13 cellular contexts compared by ENCODE assay signal in the genomic region with DNA sequence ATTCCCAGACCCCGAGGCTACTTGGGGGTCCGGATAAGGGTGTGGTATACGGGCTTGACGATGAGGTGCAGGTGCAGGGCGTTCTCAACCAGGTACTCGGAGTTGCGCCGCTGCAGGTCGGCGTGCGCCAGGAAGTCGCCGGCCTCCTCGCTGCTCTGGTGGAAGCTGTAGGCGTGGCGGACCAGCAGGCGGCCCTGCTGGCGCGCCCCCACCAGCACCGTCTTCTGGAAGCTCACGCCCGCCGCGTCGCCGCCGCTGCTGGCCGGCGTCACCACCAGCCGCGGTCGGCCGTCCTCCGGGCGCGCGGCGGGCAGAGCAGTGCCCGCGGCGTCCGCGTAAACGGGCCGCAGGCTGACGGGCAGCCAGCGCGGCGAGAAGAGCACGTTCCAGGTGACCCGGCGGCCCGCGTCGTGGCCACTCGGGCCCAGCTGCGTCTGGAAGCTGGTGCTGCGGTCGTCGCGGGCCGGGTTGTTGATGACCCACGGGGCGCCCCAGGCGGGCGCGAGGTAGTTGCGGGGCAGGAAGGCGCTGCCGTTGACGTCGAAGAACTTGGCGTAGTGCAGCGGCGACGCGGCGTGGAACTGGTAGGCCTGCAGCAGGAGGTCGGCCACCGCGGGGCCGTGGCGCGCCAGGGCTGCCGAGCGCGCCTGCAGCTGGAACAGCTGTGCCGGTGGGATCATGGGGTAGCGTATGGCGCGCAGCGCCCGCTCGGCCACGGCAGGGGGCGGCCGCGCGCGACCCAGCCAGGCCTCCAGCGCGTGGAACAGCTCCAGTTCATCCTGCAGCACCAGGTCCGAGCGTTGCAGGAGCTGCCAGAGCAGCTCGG. TPM values are rescaled to one million over a fixed set of nuclear protein-coding genes. Genes with fewer than 3 reads are reported as not detected.
DNase-seq lines count a peak whose midpoint lies in the region; ATAC-seq and TF ChIP-seq lines count a peak whose summit lies in the region.
"Had no signal": no experiment of that assay in that cellular context is flagged by ENCODE, and none has a peak within 500 bp of the region (broad histone marks: within the 10 kb centered on the region; RNA-seq: fewer than 3 reads in every experiment).

No MANE protein-coding gene starts in this region.

- H3K27ac ChIP-seq in ascending aorta (no peak overlapping the region), thoracic aorta (no peak overlapping the region)

- H3K9me3 ChIP-seq in ascending aorta, result no peaks in the 10 kb centered on the region
- no peaks in the 10 kb centered on the region for H3K9me3 ChIP-seq in thoracic aorta

- H3K27ac Mint-ChIP-seq in activated naive CD4-positive, alpha-beta T cell treated with anti-CD3 and anti-CD28 coated beads, Interleukin-2, amount 50 U/mL, for 24 hours, result no peak overlapping the region
- H3K27ac Mint-ChIP-seq in activated naive CD4-positive, alpha-beta T cell treated with anti-CD3 and anti-CD28 coated beads for 36 hours, result no peak overlapping the region

- H3K4me1 ChIP-seq in ascending aorta, result peaks cover 0 to 5% of the 10 kb centered on the region in 2 donors
- no peaks in the 10 kb centered on the region for H3K4me1 ChIP-seq in thoracic aorta (ENCODE audit: control insufficient read depth in 1 of 2, low read depth in 2 of 2)

- peaks cover 7% of the 10 kb centered on the region for H3K4me1 Mint-ChIP-seq in activated naive CD4-positive, alpha-beta T cell treated with anti-CD3 and anti-CD28 coated beads, Interleukin-2, amount 50 U/mL, for 24 hours
- peaks cover 6% of the 10 kb centered on the region for H3K4me1 Mint-ChIP-seq in activated naive CD4-positive, alpha-beta T cell treated with anti-CD3 and anti-CD28 coated beads for 36 hours (ENCODE audit: low read depth)

- H3K36me3 Mint-ChIP-seq in activated naive CD4-positive, alpha-beta T cell treated with anti-CD3 and anti-CD28 coated beads, Interleukin-2, amount 50 U/mL, for 24 hours, result no peaks in the 10 kb centered on the region
- H3K36me3 Mint-ChIP-seq in activated naive CD4-positive, alpha-beta T cell treated with anti-CD3 and anti-CD28 coated beads for 36 hours (ENCODE audit: low read depth), result no peaks in the 10 kb centered on the region
- H3K36me3 Mint-ChIP-seq: naive B cell had no signal

- peak overlapping the region; percentile 42 for H3K4me3 Mint-ChIP-seq in activated naive CD4-positive, alpha-beta T cell treated with anti-CD3 and anti-CD28 coated beads, Interleukin-2, amount 50 U/mL, for 24 hours
- H3K4me3 Mint-ChIP-seq in activated naive CD4-positive, alpha-beta T cell treated with anti-CD3 and anti-CD28 coated beads for 36 hours, result no peak overlapping the region

- CTCF ChIA-PET in activated naive CD4-positive, alpha-beta T cell treated with anti-CD3 and anti-CD28 coated beads for 36 hours (lab: Charles Lee), result interaction anchor here (0.8 to 2.6 kb wide), 5 partner anchors 11 to 210 kb away, joined by 3 to 14 read pairs (median 3); a partner anchor contains a TSS

- H3K27me3 Mint-ChIP-seq in activated naive CD4-positive, alpha-beta T cell treated with anti-CD3 and anti-CD28 coated beads, Interleukin-2, amount 50 U/mL, for 24 hours, result peaks cover 32% of the 10 kb centered on the region
- peaks cover 50% of the 10 kb centered on the region for H3K27me3 Mint-ChIP-seq in activated naive CD4-positive, alpha-beta T cell treated with anti-CD3 and anti-CD28 coated beads for 36 hours (ENCODE audit: low read depth)

- H3K36me3 ChIP-seq in ascending aorta (no peaks in the 10 kb centered on the region), thoracic aorta (no peaks in the 10 kb centered on the region)

- DNase-seq in activated naive CD4-positive, alpha-beta T cell treated with anti-CD3 and anti-CD28 coated beads for 36 hours, result no peak
- DNase-seq in ascending aorta (ENCODE audit: low spot score in 2 of 2), result no peak
- peak; percentile 82 for DNase-seq in iPS-NIHi11 (ENCODE audit: low spot score)
- no peak for DNase-seq in thoracic aorta (ENCODE audit: low spot score)
- no peak for DNase-seq in NCI-H2081 (lab: John Stamatoyannopoulos, UW)
- no peak for DNase-seq in ecto neural progenitor cell (ENCODE audit: low spot score)
- no peak for DNase-seq in NCI-H82 treated with DMSO at 0.1 percent for 48 hours (lab: John Stamatoyannopoulos, UW; ENCODE audit: unreplicated experiment)
- DNase-seq: activated CD4-positive, CD25-positive, alpha-beta regulatory T cell; aorta; MV-4-11; naive B cell had no signal

- peaks cover 16% of the 10 kb centered on the region for H3K27me3 ChIP-seq in ascending aorta
- H3K27me3 ChIP-seq in thoracic aorta (replicated peaks; ENCODE audit: insufficient read depth), result peaks cover 19% of the 10 kb centered on the region

- H3K9me3 Mint-ChIP-seq in activated naive CD4-positive, alpha-beta T cell treated with anti-CD3 and anti-CD28 coated beads, Interleukin-2, amount 50 U/mL, for 24 hours, result no peaks in the 10 kb centered on the region
- no peaks in the 10 kb centered on the region for H3K9me3 Mint-ChIP-seq in activated naive CD4-positive, alpha-beta T cell treated with anti-CD3 and anti-CD28 coated beads for 36 hours

- ATAC-seq in thoracic aorta (ENCODE audit: insufficient number of reproducible peaks, low FRiP score, low read depth), result no peak

- intact Hi-C loops in activated naive CD4-positive, alpha-beta T cell treated with anti-CD3 and anti-CD28 coated beads for 36 hours (cut with micrococcal nuclease), result no loop called here
- intact Hi-C loops in ascending aorta (cut with DNase I), result no loop called here

- peak overlapping the region; percentile 26 to 39 for H3K4me3 ChIP-seq in ascending aorta
- H3K4me3 ChIP-seq in thoracic aorta, result peak overlapping the region; percentile 50

- no peak for TF ChIP-seq CTCF in ascending aorta (IDR thresholded peaks at IDR 0.05)
- TF ChIP-seq CTCF in thoracic aorta (IDR thresholded peaks at IDR 0.05), result no peak

RNA-seq across cellular contexts. Expression of a gene that starts 4.8 kb away (rescaled TPM):
- total RNA-seq in activated naive CD4-positive, alpha-beta T cell treated with anti-CD3 and anti-CD28 coated beads for 36 hours, result not detected
- total RNA-seq in ascending aorta, result not detected
- not detected for total RNA-seq in thoracic aorta
- total RNA-seq: aorta had no signal

RNA-seq across cellular contexts. Expression of a gene that starts 10.5 kb away (rescaled TPM):
- total RNA-seq in activated naive CD4-positive, alpha-beta T cell treated with anti-CD3 and anti-CD28 coated beads for 36 hours, result not detected
- not detected for total RNA-seq in ascending aorta
- total RNA-seq in thoracic aorta, result not detected
- total RNA-seq: frontal cortex had no signal

RNA-seq across cellular contexts. Expression of a gene that starts 30.8 kb away (rescaled TPM):
- total RNA-seq in activated naive CD4-positive, alpha-beta T cell treated with anti-CD3 and anti-CD28 coated beads for 36 hours, result not detected
- total RNA-seq in ascending aorta (11.7 TPM), thoracic aorta (under 1 TPM; 0.56 to 0.95 TPM)
- total RNA-seq: frontal cortex had no signal
